Comparison of ENCODE assay signal across 29 cellular contexts in the genomic region with DNA sequence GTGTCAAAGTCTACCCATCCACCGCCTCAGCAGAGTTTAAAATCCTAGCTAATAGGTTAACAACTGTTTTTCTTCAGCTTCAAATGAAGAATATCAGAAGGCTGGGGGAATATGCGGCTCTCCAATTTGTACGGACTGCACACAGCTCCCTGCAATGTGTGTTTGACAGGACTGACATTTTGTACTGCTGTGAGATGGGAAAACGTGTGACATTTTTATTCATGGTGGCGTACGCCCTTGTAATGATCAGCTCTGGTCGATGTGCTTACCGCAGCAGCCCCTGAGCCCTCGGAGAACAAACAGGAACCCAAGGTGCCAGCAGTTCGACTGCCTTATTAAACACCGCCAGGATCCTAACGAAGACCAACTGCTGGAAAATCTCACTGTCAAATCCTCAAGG.
"Had no signal": no experiment of that assay in that cellular context is flagged by ENCODE, and none has a peak within 500 bp of the region (broad histone marks: within the 10 kb centered on the region; RNA-seq: fewer than 3 reads in every experiment).

No MANE protein-coding gene starts in this region.

- H3K27ac Mint-ChIP-seq: activated CD4-positive, alpha-beta memory T cell treated with anti-CD3 and anti-CD28 coated beads, Interleukin-2, amount 10 ng/mL, durations not matched to agents 7 days and 5 days; activated CD4-positive, alpha-beta T cell treated with anti-CD3 and anti-CD28 coated beads for 36 hours; activated naive CD4-positive, alpha-beta T cell treated with anti-CD3 and anti-CD28 coated beads for 36 hours; activated naive CD8-positive, alpha-beta T cell treated with anti-CD3 and anti-CD28 coated beads, Interleukin-2, amount 10 ng/mL, durations not matched to agents 7 days and 5 days; activated T-helper 17 cell treated with anti-CD3 and anti-CD28 coated beads, Interleukin-2, amount 50 U/mL, for 72 hours had no signal

- H3K4me3 ChIP-seq: adrenal gland, breast epithelium, SJCRH30 had no signal

- DNase-seq: activated CD4-positive, alpha-beta memory T cell treated with anti-CD3 and anti-CD28 coated beads, Interleukin-2, amount 10 ng/mL, durations not matched to agents 7 days and 5 days; activated CD4-positive, alpha-beta T cell treated with anti-CD3 and anti-CD28 coated beads for 36 hours; activated CD4-positive, alpha-beta T cell treated with anti-CD3 and anti-CD28 coated beads, Interleukin-2, amount 50 U/mL, for 1 hour; activated gamma-delta T cell; activated naive CD4-positive, alpha-beta T cell treated with anti-CD3 and anti-CD28 coated beads for 36 hours; activated T-cell treated with anti-CD3 and anti-CD28 coated beads for 4 hours; activated T-cell treated with anti-CD3 and anti-CD28 coated beads, Interleukin-2, amount 50 U/mL, for 48 hours; adrenal gland; anterior cingulate cortex; central memory CD4-positive, alpha-beta T cell; Kasumi-1; NCI-H1105 treated with DMSO at 0.1 percent for 48 hours; NCI-H1436 treated with DMSO at 0.1 percent for 48 hours; NCI-H187; NCI-H2081; NCI-H510A treated with DMSO at 0.1 percent for 48 hours; NCI-H69; NK-92 treated with Interleukin-12 subunit alpha and Interleukin-12 subunit beta, amount 100 ng/mL, for 24 hours; OCI-M1; RPMI8226; SJCRH30; SK-N-SH; T-helper 1 cell had no signal

- H3K36me3 ChIP-seq: breast epithelium, SJCRH30 had no signal

- H3K27ac ChIP-seq: adrenal gland, breast epithelium, SJCRH30, WERI-Rb-1 had no signal

- H3K36me3 Mint-ChIP-seq: activated naive CD8-positive, alpha-beta T cell treated with anti-CD3 and anti-CD28 coated beads, Interleukin-2, amount 10 ng/mL, durations not matched to agents 7 days and 5 days had no signal

- ATAC-seq: activated CD4-positive, alpha-beta T cell treated with anti-CD3 and anti-CD28 coated beads for 36 hours; activated T-helper 17 cell treated with anti-CD3 and anti-CD28 coated beads, Interleukin-2, amount 50 U/mL, for 72 hours; Panc1; Right ventricle myocardium inferior had no signal

- H3K4me1 Mint-ChIP-seq: activated CD4-positive, alpha-beta memory T cell treated with anti-CD3 and anti-CD28 coated beads, Interleukin-2, amount 10 ng/mL, durations not matched to agents 7 days and 5 days; activated CD4-positive, alpha-beta T cell treated with anti-CD3 and anti-CD28 coated beads for 36 hours; activated T-helper 17 cell treated with anti-CD3 and anti-CD28 coated beads, Interleukin-2, amount 50 U/mL, for 72 hours had no signal

- H3K4me3 Mint-ChIP-seq: activated CD4-positive, alpha-beta memory T cell treated with anti-CD3 and anti-CD28 coated beads, Interleukin-2, amount 10 ng/mL, durations not matched to agents 7 days and 5 days; activated CD4-positive, alpha-beta T cell treated with anti-CD3 and anti-CD28 coated beads for 36 hours; activated naive CD4-positive, alpha-beta T cell treated with anti-CD3 and anti-CD28 coated beads for 36 hours; activated naive CD8-positive, alpha-beta T cell treated with anti-CD3 and anti-CD28 coated beads, Interleukin-2, amount 10 ng/mL, durations not matched to agents 7 days and 5 days; activated T-helper 17 cell treated with anti-CD3 and anti-CD28 coated beads, Interleukin-2, amount 50 U/mL, for 72 hours had no signal

- H3K4me1 ChIP-seq: adrenal gland, breast epithelium, SJCRH30 had no signal

- H3K27me3 ChIP-seq: adrenal gland, breast epithelium, SJCRH30 had no signal

- H3K4me2 ChIP-seq: SK-N-SH had no signal

- H3K9me3 Mint-ChIP-seq: activated CD4-positive, alpha-beta memory T cell treated with anti-CD3 and anti-CD28 coated beads, Interleukin-2, amount 10 ng/mL, durations not matched to agents 7 days and 5 days; activated naive CD4-positive, alpha-beta T cell treated with anti-CD3 and anti-CD28 coated beads for 36 hours; activated naive CD8-positive, alpha-beta T cell treated with anti-CD3 and anti-CD28 coated beads, Interleukin-2, amount 10 ng/mL, durations not matched to agents 7 days and 5 days; activated T-helper 17 cell treated with anti-CD3 and anti-CD28 coated beads, Interleukin-2, amount 50 U/mL, for 72 hours had no signal

- H3K27me3 Mint-ChIP-seq: activated CD4-positive, alpha-beta memory T cell treated with anti-CD3 and anti-CD28 coated beads, Interleukin-2, amount 10 ng/mL, durations not matched to agents 7 days and 5 days; activated CD4-positive, alpha-beta T cell treated with anti-CD3 and anti-CD28 coated beads for 36 hours; activated naive CD8-positive, alpha-beta T cell treated with anti-CD3 and anti-CD28 coated beads, Interleukin-2, amount 10 ng/mL, durations not matched to agents 7 days and 5 days; activated T-helper 17 cell treated with anti-CD3 and anti-CD28 coated beads, Interleukin-2, amount 50 U/mL, for 72 hours had no signal

- H3K9me3 ChIP-seq: adrenal gland, breast epithelium, SJCRH30, SK-N-SH had no signal

- H3K9ac ChIP-seq: SK-N-SH had no signal
